1 cellular context compared by ENCODE assay signal in genomic region chr13:46550822-46551221, GRCh38.
TF ChIP-seq lines count a peak whose summit lies in the region.

No MANE protein-coding gene starts in this region.

TF ChIP-seq in IMR-90, 13 proteins besides CTCF, POLR2A, EP300 and RAD21:
- TF ChIP-seq RFX5 (IDR thresholded peaks at IDR 0.05; ENCODE audit: low read depth, low read length) (no peak), RCOR1 (IDR thresholded peaks at IDR 0.05; ENCODE audit: insufficient replicate concordance, low read length) (no peak), MAZ (IDR thresholded peaks at IDR 0.05; ENCODE audit: borderline replicate concordance, low read depth, low read length) (no peak), CEBPB (IDR thresholded peaks at IDR 0.05; ENCODE audit: low read depth, low read length) (peak; percentile 65)
